ENCODE assay signal across 8 cellular contexts in genomic region chr2:108169982-108170625, GRCh38.
DNase-seq lines count a peak whose midpoint lies in the region; TF ChIP-seq lines count a peak whose summit lies in the region.

No MANE protein-coding gene starts in this region.

- H3K9me3 ChIP-seq in breast epithelium, result no peaks in the 10 kb centered on the region
- no peaks in the 10 kb centered on the region for H3K9me3 ChIP-seq in OCI-LY1 (ENCODE audit: low read length)
- no peaks in the 10 kb centered on the region for H3K9me3 ChIP-seq in fibroblast of lung (ENCODE audit: control insufficient read depth, insufficient read depth, low read depth, low read length)
- no peaks in the 10 kb centered on the region for H3K9me3 ChIP-seq in testis

- H3K36me3 ChIP-seq in breast epithelium (no peaks in the 10 kb centered on the region), OCI-LY1 (ENCODE audit: insufficient read depth, low read length) (no peaks in the 10 kb centered on the region), fibroblast of lung (ENCODE audit: control insufficient read depth, insufficient read depth, low read length) (no peaks in the 10 kb centered on the region), testis (ENCODE audit: low read depth, missing control alignments) (no peaks in the 10 kb centered on the region)

- no TSS peak for BruUV-seq in MCF 10A (replicated peaks; lab: Mats Ljungman, UMichigan)

- no peak overlapping the region for H3K27ac ChIP-seq in breast epithelium
- H3K27ac ChIP-seq in OCI-LY1 (ENCODE audit: low read depth, low read length, poor library complexity, severe bottlenecking), result no peak overlapping the region
- no peak overlapping the region for H3K27ac ChIP-seq in fibroblast of lung (ENCODE audit: insufficient read depth, low read length)
- H3K27ac ChIP-seq in testis, result no peak overlapping the region

- H3K4me1 Mint-ChIP-seq in MCF 10A (ENCODE audit: insufficient read depth, unreplicated experiment), result no peaks in the 10 kb centered on the region
- no peaks in the 10 kb centered on the region for H3K4me1 Mint-ChIP-seq in type B pancreatic cell (ENCODE audit: unreplicated experiment)

- TF ChIP-seq POLR2A in breast epithelium (IDR thresholded peaks at IDR 0.05), result no peak
- TF ChIP-seq POLR2A in testis (IDR thresholded peaks at IDR 0.05), result no peak

- no peak overlapping the region for H2AFZ ChIP-seq in OCI-LY1 (ENCODE audit: low read length)
- H2AFZ ChIP-seq in fibroblast of lung (ENCODE audit: low read length), result no peak overlapping the region

- no peaks in the 10 kb centered on the region for H3F3A ChIP-seq in OCI-LY1 (ENCODE audit: insufficient read depth, low read length)

- H3K4me2 ChIP-seq in OCI-LY1 (ENCODE audit: low read length), result no peak overlapping the region
- no peak overlapping the region for H3K4me2 ChIP-seq in fibroblast of lung (ENCODE audit: extremely low read depth, insufficient read depth, low read length)

- H3K9me3 Mint-ChIP-seq in MCF 10A (ENCODE audit: unreplicated experiment) (no peaks in the 10 kb centered on the region), type B pancreatic cell (no peaks in the 10 kb centered on the region)

- DNase-seq in MCF 10A (ENCODE audit: unreplicated experiment), result peak; percentile 42
- DNase-seq in breast epithelium (ENCODE audit: low spot score in 2 of 2), result no peak
- peak; percentile 19 to 24 for DNase-seq in fibroblast of lung (ENCODE audit: low read depth in 2 of 2)
- no peak for DNase-seq in type B pancreatic cell (ENCODE audit: extremely low spot score, unreplicated experiment)
- no peak for DNase-seq in activated CD4-positive, alpha-beta T cell treated with anti-CD3 and anti-CD28 coated beads, Interleukin-2, amount 50 U/mL, for 1 hour
- DNase-seq in NCI-H1048 (lab: John Stamatoyannopoulos, UW), result no peak
- DNase-seq in testis, result no peak

- intact Hi-C loops in MCF 10A (cut with micrococcal nuclease), result loop anchor here (5.0 kb wide), 1 partner anchor 1528 kb away; no protein-coding TSS in a partner anchor
- intact Hi-C loops in breast epithelium (cut with DNase I; ENCODE audit: low total_unique reads), result no loop called here
- intact Hi-C loops in testis (cut with DNase I; ENCODE audit: low total_unique reads), result no loop called here

- H3K27me3 Mint-ChIP-seq in MCF 10A (ENCODE audit: insufficient read depth, unreplicated experiment) (peaks cover 49% of the 10 kb centered on the region), type B pancreatic cell (peaks cover 8% of the 10 kb centered on the region)

- H3K4me3 ChIP-seq in breast epithelium (no peak overlapping the region), OCI-LY1 (ENCODE audit: low read depth, low read length, poor library complexity, severe bottlenecking) (no peak overlapping the region), fibroblast of lung (replicated peaks in 1 of 4; ENCODE audit: control extremely low read depth in 1 of 4, insufficient read depth in 1 of 4, low read depth in 3 of 4, low read length in 4 of 4) (no peak overlapping the region), testis (no peak overlapping the region)

- H4K20me1 ChIP-seq in OCI-LY1 (ENCODE audit: insufficient read depth, low read length), result no peaks in the 10 kb centered on the region
- H4K20me1 ChIP-seq in fibroblast of lung (ENCODE audit: control insufficient read depth, extremely low read depth, insufficient read depth, low read length), result no peaks in the 10 kb centered on the region

- H3K4me1 ChIP-seq in breast epithelium (no peaks in the 10 kb centered on the region), OCI-LY1 (ENCODE audit: insufficient read depth, low read length, severe bottlenecking) (no peaks in the 10 kb centered on the region), fibroblast of lung (ENCODE audit: control insufficient read depth, extremely low read depth, insufficient read depth, low read length) (no peaks in the 10 kb centered on the region), testis (no peaks in the 10 kb centered on the region)

- 44 to 47% methylated on average over 3 of the region's 3 CpGs for WGBS in testis, 2 donors

- H3K79me2 ChIP-seq in OCI-LY1 (ENCODE audit: insufficient read depth, low read length) (no peaks in the 10 kb centered on the region), fibroblast of lung (ENCODE audit: control insufficient read depth, insufficient read depth, low read length) (no peaks in the 10 kb centered on the region)

- H3K9me2 ChIP-seq in OCI-LY1 (ENCODE audit: low read depth, low read length), result no peaks in the 10 kb centered on the region

- H3K27me3 ChIP-seq in breast epithelium (no peaks in the 10 kb centered on the region), OCI-LY1 (ENCODE audit: insufficient read depth, low read length) (no peaks in the 10 kb centered on the region), fibroblast of lung (ENCODE audit: control insufficient read depth, insufficient read depth, low read length) (no peaks in the 10 kb centered on the region), testis (no peaks in the 10 kb centered on the region)

- no peak overlapping the region for H3K4me3 Mint-ChIP-seq in MCF 10A (ENCODE audit: unreplicated experiment)
- no peak overlapping the region for H3K4me3 Mint-ChIP-seq in type B pancreatic cell

- no peaks in the 10 kb centered on the region for H3K36me3 Mint-ChIP-seq in MCF 10A (ENCODE audit: insufficient read depth, unreplicated experiment)
- no peaks in the 10 kb centered on the region for H3K36me3 Mint-ChIP-seq in type B pancreatic cell

- CTCF ChIA-PET in MCF 10A (lab: Yijun Ruan, JAX), result interaction anchor here (0.6 to 3.0 kb wide), 23 partner anchors 8 to 1117 kb away, joined by 3 to 24 read pairs (median 5); no protein-coding TSS in a partner anchor

- H3K9ac ChIP-seq in OCI-LY1 (ENCODE audit: low read length) (no peak overlapping the region), fibroblast of lung (ENCODE audit: insufficient read depth, low read length) (no peak overlapping the region)

- H3K27ac Mint-ChIP-seq in MCF 10A (ENCODE audit: low read depth, unreplicated experiment) (no peak overlapping the region), type B pancreatic cell (no peak overlapping the region)

- POLR2A ChIA-PET in MCF 10A (lab: Yijun Ruan, JAX), result interaction anchor here (0.6 to 0.7 kb wide), 3 partner anchors 16 to 884 kb away, joined by 3 to 4 read pairs (median 3); no protein-coding TSS in a partner anchor

- TF ChIP-seq CTCF in MCF 10A (IDR thresholded peaks at IDR 0.05; ENCODE audit: unreplicated experiment) (peak; percentile 43), breast epithelium (IDR thresholded peaks at IDR 0.05) (no peak), OCI-LY1 (IDR thresholded peaks at IDR 0.05; ENCODE audit: low read length) (peak; percentile 49; the same call in 1 of the 2 replicates), fibroblast of lung (conservative IDR thresholded peaks at IDR 0.05 in 1 of 2, IDR thresholded peaks at IDR 0.05 in 1 of 2; ENCODE audit: low read depth in 1 of 2, low read length in 2 of 2) (peak; percentile 33 to 44), type B pancreatic cell (conservative IDR thresholded peaks at IDR 0.05) (peak; percentile 77), testis (IDR thresholded peaks at IDR 0.05) (peak in 1 of 3 experiments; percentile 35)

Comparison
In these comparisons a context has a peak if more than half of its experiments do, and no peak if none do; other contexts are left out.
1. DNase-seq: peak in MCF 10A (single experiment) and fibroblast of lung (2 of 2); none in breast epithelium (0 of 2), type B pancreatic cell (single experiment), activated CD4-positive, alpha-beta T cell treated with anti-CD3 and anti-CD28 coated beads, Interleukin-2, amount 50 U/mL, for 1 hour (single experiment), NCI-H1048 (single experiment) and testis (single experiment).
2. CTCF ChIP-seq: peak in MCF 10A (single experiment), OCI-LY1 (single experiment), fibroblast of lung (2 of 2) and type B pancreatic cell (single experiment); none in breast epithelium (0 of 3).